Comparison of ENCODE assay signal across 17 cellular contexts in the genomic region with DNA sequence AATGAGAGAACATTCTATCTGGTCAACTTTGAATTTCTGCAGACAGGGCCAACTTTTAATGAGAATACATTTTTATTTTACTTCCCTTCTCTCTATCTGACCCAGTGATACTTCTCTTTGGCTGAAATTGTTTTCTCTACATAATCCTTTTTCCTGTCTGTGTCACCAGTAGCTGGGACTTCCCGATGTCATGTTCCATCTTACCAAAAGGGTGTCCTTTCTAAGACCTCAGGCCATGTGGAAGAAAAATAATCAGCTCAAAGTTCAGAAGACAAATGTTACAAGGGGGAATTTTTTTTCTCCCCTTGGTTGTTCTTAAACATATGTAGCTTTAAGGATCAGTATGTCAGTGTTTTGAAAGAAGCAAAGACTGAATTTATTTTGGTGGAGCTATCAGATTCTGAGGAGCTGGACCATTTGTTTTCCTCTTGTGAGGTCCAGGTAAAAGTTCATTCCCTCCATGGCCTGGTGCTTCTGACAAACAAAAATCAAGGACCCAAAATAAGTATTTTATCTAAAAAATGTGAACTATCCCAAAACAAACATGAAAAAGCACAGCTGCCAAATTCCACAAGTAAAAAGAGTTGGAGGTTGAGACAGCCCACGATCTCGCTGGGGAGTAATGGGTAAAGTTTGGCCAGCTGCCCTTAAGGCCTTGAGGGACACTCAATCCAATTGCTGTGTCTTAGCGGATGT.
A peak's percentile ranks its signal among the peaks of the same experiment; 100 is the strongest.
DNase-seq lines count a peak whose midpoint lies in the region; ATAC-seq, FAIRE-seq and TF ChIP-seq lines count a peak whose summit lies in the region.
"Had no signal": no experiment of that assay in that cellular context is flagged by ENCODE, and none has a peak within 500 bp of the region (broad histone marks: within the 10 kb centered on the region; RNA-seq: fewer than 3 reads in every experiment).

No MANE protein-coding gene starts in this region.

- H3K4me2 ChIP-seq in K562 (ENCODE audit: insufficient read depth, low read length): no peak overlapping the region

- no peak for TF ChIP-seq EP300 in K562 (IDR thresholded peaks at IDR 0.05; ENCODE audit: low read length)

- WGBS in K562 (ENCODE audit: insufficient coverage, low coverage, missing lambda C conversion rate): 0% methylated on average over 4 of the region's 4 CpGs

- no peaks in the 10 kb centered on the region for H3K9me1 ChIP-seq in K562 (ENCODE audit: control insufficient read depth, insufficient read depth, low read length)

- H3K36me3 Mint-ChIP-seq in activated T-helper 1 cell treated with anti-CD3 and anti-CD28 coated beads, Interleukin-12 subunit alpha, Interleukin-12 subunit beta, Interleukin-2, Interleukin-4 antibody, amounts not matched to agents 30 ng/mL and 10 ng/mL and 1 ng/mL, durations not matched to agents 14 hours and 24 hours and 36 hours (ENCODE audit: low read depth): no peaks in the 10 kb centered on the region
- H3K36me3 Mint-ChIP-seq: memory B cell had no signal

- DNase-seq in EL: peak; percentile 10
- no peak for DNase-seq in K562 (ENCODE audit: extremely low read depth in 1 of 4, low spot score in 3 of 4)
- DNase-seq in left ventricle myocardium inferior: no peak
- DNase-seq in gastrocnemius medialis: no peak
- no peak for DNase-seq in activated T-helper 1 cell treated with anti-CD3 and anti-CD28 coated beads, Interleukin-12 subunit alpha, Interleukin-12 subunit beta, Interleukin-2, Interleukin-4 antibody, amounts not matched to agents 30 ng/mL and 10 ng/mL and 1 ng/mL, durations not matched to agents 14 hours and 24 hours and 36 hours (ENCODE audit: low spot score)
- DNase-seq: activated CD8-positive, alpha-beta memory T cell treated with anti-CD3 and anti-CD28 coated beads for 24 hours; DMS153; NCI-H1417; stimulated activated CD4-positive, alpha-beta T cell treated with anti-CD3 and anti-CD28 coated beads, Interleukin-12 subunit alpha, Interleukin-12 subunit beta, amount 100 ng/mL, for 4 hours had no signal

- H3K27me3 ChIP-seq in K562 (ENCODE audit: control insufficient read depth in 2 of 2, insufficient read depth in 2 of 2, low read length in 2 of 2) (peaks cover 0 to 6% of the 10 kb centered on the region in 2 experiments; a peak in 4 of 5 replicates), left ventricle myocardium inferior (ENCODE audit: low read depth) (no peaks in the 10 kb centered on the region), gastrocnemius medialis (no peaks in the 10 kb centered on the region)
- H3K27me3 ChIP-seq: cardiac muscle cell, neutrophil had no signal

- peaks cover 4% of the 10 kb centered on the region for H3K4me1 Mint-ChIP-seq in activated T-helper 1 cell treated with anti-CD3 and anti-CD28 coated beads, Interleukin-12 subunit alpha, Interleukin-12 subunit beta, Interleukin-2, Interleukin-4 antibody, amounts not matched to agents 30 ng/mL and 10 ng/mL and 1 ng/mL, durations not matched to agents 14 hours and 24 hours and 36 hours (ENCODE audit: low read depth)
- H3K4me1 Mint-ChIP-seq: memory B cell had no signal

- H3K4me3 ChIP-seq in K562: no peak overlapping the region
- H3K4me3 ChIP-seq in left ventricle myocardium inferior: no peak overlapping the region
- H3K4me3 ChIP-seq in gastrocnemius medialis: no peak overlapping the region
- H3K4me3 ChIP-seq: cardiac muscle cell had no signal

- TF ChIP-seq POLR2A in K562 (conservative IDR thresholded peaks at IDR 0.05) (no peak), gastrocnemius medialis (IDR thresholded peaks at IDR 0.05) (no peak)

- CTCF ChIA-PET in K562 (lab: Yijun Ruan, JAX; ENCODE audit: low intra/inter-chr PET ratio): no interaction called here

- peaks cover 3% of the 10 kb centered on the region for H3K27me3 Mint-ChIP-seq in activated T-helper 1 cell treated with anti-CD3 and anti-CD28 coated beads, Interleukin-12 subunit alpha, Interleukin-12 subunit beta, Interleukin-2, Interleukin-4 antibody, amounts not matched to agents 30 ng/mL and 10 ng/mL and 1 ng/mL, durations not matched to agents 14 hours and 24 hours and 36 hours (ENCODE audit: insufficient read depth)
- H3K27me3 Mint-ChIP-seq: memory B cell had no signal

- intact Hi-C loops in K562 (cut with micrococcal nuclease): no loop called here
- intact Hi-C loops in left ventricle myocardium inferior (cut with micrococcal nuclease): no loop called here
- intact Hi-C loops in gastrocnemius medialis (cut with DNase I; ENCODE audit: low total_unique reads): no loop called here
- intact Hi-C loops in activated T-helper 1 cell treated with anti-CD3 and anti-CD28 coated beads, Interleukin-12 subunit alpha, Interleukin-12 subunit beta, Interleukin-2, Interleukin-4 antibody, amounts not matched to agents 30 ng/mL and 10 ng/mL and 1 ng/mL, durations not matched to agents 14 hours and 24 hours and 36 hours (cut with micrococcal nuclease): no loop called here

- no peaks in the 10 kb centered on the region for H3K9me3 ChIP-seq in K562 (replicated peaks; ENCODE audit: control insufficient read depth, insufficient read depth, low read depth, low read length)
- no peaks in the 10 kb centered on the region for H3K9me3 ChIP-seq in left ventricle myocardium inferior (replicated peaks)
- H3K9me3 ChIP-seq in gastrocnemius medialis: no peaks in the 10 kb centered on the region
- H3K9me3 ChIP-seq: neutrophil had no signal

- TF ChIP-seq CTCF in K562 (IDR thresholded peaks at IDR 0.05 in 2 of 3, conservative IDR thresholded peaks at IDR 0.05 in 1 of 3; ENCODE audit: insufficient read depth in 2 of 3, low read depth in 1 of 3, low read length in 3 of 3): no peak
- TF ChIP-seq CTCF in left ventricle myocardium inferior (IDR thresholded peaks at IDR 0.05; ENCODE audit: borderline replicate concordance): no peak
- no peak for TF ChIP-seq CTCF in gastrocnemius medialis (IDR thresholded peaks at IDR 0.05 in 4 of 5, conservative IDR thresholded peaks at IDR 0.05 in 1 of 5)

- H3K79me2 ChIP-seq in K562 (ENCODE audit: control insufficient read depth, insufficient read depth, low read length): no peaks in the 10 kb centered on the region

- TF ChIP-seq RAD21 in K562 (CRISPR knock-in tag; conservative IDR thresholded peaks at IDR 0.05 in 1 of 2, IDR thresholded peaks at IDR 0.05 in 1 of 2): no peak

- H3K4me1 ChIP-seq in K562 (replicated peaks in 1 of 2; ENCODE audit: control insufficient read depth in 2 of 2, insufficient read depth in 2 of 2, low read length in 2 of 2): no peaks in the 10 kb centered on the region
- H3K4me1 ChIP-seq in left ventricle myocardium inferior: peaks cover 28% of the 10 kb centered on the region
- no peaks in the 10 kb centered on the region for H3K4me1 ChIP-seq in gastrocnemius medialis

- ATAC-seq in K562 (no peak), gastrocnemius medialis (no peak), GM18858 (IDR thresholded peaks at IDR 0.05; ENCODE audit: unreplicated experiment) (no peak), GM21619 (IDR thresholded peaks at IDR 0.05; ENCODE audit: unreplicated experiment) (no peak), HG03460 (IDR thresholded peaks at IDR 0.05; ENCODE audit: unreplicated experiment) (no peak)

- H3K36me3 ChIP-seq in K562 (ENCODE audit: control insufficient read depth, insufficient read depth, low read length) (no peaks in the 10 kb centered on the region), left ventricle myocardium inferior (no peaks in the 10 kb centered on the region), gastrocnemius medialis (no peaks in the 10 kb centered on the region)
- H3K36me3 ChIP-seq: cardiac muscle cell, neutrophil, WERI-Rb-1 had no signal

- no TSS peak for BruUV-seq in K562 (replicated peaks; lab: Mats Ljungman, UMichigan)

- in situ Hi-C loops in K562 (cut with MboI) (no loop called here), gastrocnemius medialis (cut with MboI; ENCODE audit: low sequenced_read_pairs in 4 of 4) (no loop called here)

- no peak overlapping the region for H2AFZ ChIP-seq in K562 (ENCODE audit: low read depth, low read length)

- POLR2A ChIA-PET in K562 (lab: Yijun Ruan, JAX): interaction anchor here (0.8 kb wide), 1 partner anchor 855 kb away, joined by 3 read pairs; no protein-coding TSS in a partner anchor

- no peaks in the 10 kb centered on the region for H3K9me3 Mint-ChIP-seq in activated T-helper 1 cell treated with anti-CD3 and anti-CD28 coated beads, Interleukin-12 subunit alpha, Interleukin-12 subunit beta, Interleukin-2, Interleukin-4 antibody, amounts not matched to agents 30 ng/mL and 10 ng/mL and 1 ng/mL, durations not matched to agents 14 hours and 24 hours and 36 hours

- no peaks in the 10 kb centered on the region for H4K20me1 ChIP-seq in K562 (replicated peaks; ENCODE audit: control insufficient read depth, insufficient read depth, low read length)

- H3K9ac ChIP-seq in K562 (ENCODE audit: insufficient read depth in 1 of 2, low read depth in 2 of 2, low read length in 2 of 2): no peak overlapping the region

- no peak overlapping the region for H3K27ac Mint-ChIP-seq in activated T-helper 1 cell treated with anti-CD3 and anti-CD28 coated beads, Interleukin-12 subunit alpha, Interleukin-12 subunit beta, Interleukin-2, Interleukin-4 antibody, amounts not matched to agents 30 ng/mL and 10 ng/mL and 1 ng/mL, durations not matched to agents 14 hours and 24 hours and 36 hours
- H3K27ac Mint-ChIP-seq: memory B cell had no signal

- H3K4me3 Mint-ChIP-seq in activated T-helper 1 cell treated with anti-CD3 and anti-CD28 coated beads, Interleukin-12 subunit alpha, Interleukin-12 subunit beta, Interleukin-2, Interleukin-4 antibody, amounts not matched to agents 30 ng/mL and 10 ng/mL and 1 ng/mL, durations not matched to agents 14 hours and 24 hours and 36 hours: no peak overlapping the region
- H3K4me3 Mint-ChIP-seq: memory B cell had no signal

- H3K27ac ChIP-seq in K562 (ENCODE audit: extremely low read depth, low read depth, low read length) (no peak overlapping the region), left ventricle myocardium inferior (replicated peaks) (peak overlapping the region; percentile 69), gastrocnemius medialis (peak overlapping the region; percentile 1 to 37 (median 20))
- H3K27ac ChIP-seq: cardiac muscle cell, neutrophil, WERI-Rb-1 had no signal

- FAIRE-seq in K562 (lab: Jason Lieb, UNC): peak; percentile 23
- FAIRE-seq: H1 had no signal

TF ChIP-seq in K562, 482 proteins besides CTCF, POLR2A, EP300 and RAD21:
- TF ChIP-seq KLF6 (CRISPR knock-in tag; IDR thresholded peaks at IDR 0.05; ENCODE audit: borderline replicate concordance): no peak
- no peak for TF ChIP-seq MCM7 (IDR thresholded peaks at IDR 0.05)
- TF ChIP-seq KHSRP (IDR thresholded peaks at IDR 0.05): no peak
- no peak for TF ChIP-seq EWSR1 (IDR thresholded peaks at IDR 0.05; ENCODE audit: borderline replicate concordance, low read depth, partially characterized antibody)
- TF ChIP-seq ZNF224 (CRISPR knock-in tag; IDR thresholded peaks at IDR 0.05): no peak
- TF ChIP-seq ZNF444 (CRISPR knock-in tag; IDR thresholded peaks at IDR 0.05): no peak
- TF ChIP-seq ZNF124 (CRISPR knock-in tag; IDR thresholded peaks at IDR 0.05): no peak
- TF ChIP-seq ZNF311 (CRISPR knock-in tag; IDR thresholded peaks at IDR 0.05): no peak
- no peak for TF ChIP-seq TEAD1 (CRISPR knock-in tag; IDR thresholded peaks at IDR 0.05)
- TF ChIP-seq SMC3 (conservative IDR thresholded peaks at IDR 0.05; ENCODE audit: insufficient read depth, low read depth, low read length): no peak
